13 cellular contexts compared by ENCODE assay signal in the genomic region with DNA sequence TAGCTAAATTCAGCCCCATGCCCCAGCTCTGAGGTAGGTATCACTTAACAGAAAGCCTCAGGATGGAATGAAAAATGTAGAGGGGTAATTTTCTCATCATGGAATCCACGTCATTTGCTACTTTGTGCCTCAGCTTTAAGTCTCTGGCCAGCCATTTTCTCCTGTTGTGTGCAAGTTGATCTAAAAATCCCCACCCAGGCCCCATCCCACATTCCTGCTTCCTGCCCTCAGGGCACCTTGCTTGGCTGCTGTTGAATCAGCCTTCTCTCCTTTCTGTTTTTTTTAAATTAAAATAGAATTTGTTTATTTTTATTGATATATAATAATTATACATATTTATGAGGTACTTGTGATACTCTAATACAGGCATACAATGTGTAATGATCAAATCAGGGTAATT.
A peak's percentile ranks its signal among the peaks of the same experiment; 100 is the strongest.
DNase-seq lines count a peak whose midpoint lies in the region.
"Had no signal": no experiment of that assay in that cellular context is flagged by ENCODE, and none has a peak within 500 bp of the region (broad histone marks: within the 10 kb centered on the region; RNA-seq: fewer than 3 reads in every experiment).

No MANE protein-coding gene starts in this region.

- H4K8ac ChIP-seq in mesendoderm (ENCODE audit: low read depth, low read length), result no peak overlapping the region

- H2BK120ac ChIP-seq in mesendoderm (ENCODE audit: low read depth, low read length), result no peak overlapping the region

- no peak overlapping the region for H2BK5ac ChIP-seq in mesendoderm (ENCODE audit: low read length)

- no peak overlapping the region for H2AK5ac ChIP-seq in mesendoderm (ENCODE audit: low read length)

- peak; percentile 46 for DNase-seq in Daoy (ENCODE audit: low read depth)
- DNase-seq in M059J (ENCODE audit: low read depth), result peak; percentile 7
- DNase-seq in ecto neural progenitor cell (ENCODE audit: low spot score), result peak; percentile 32
- DNase-seq in mesendoderm, result peak; percentile 48
- no peak for DNase-seq in NCI-H446 (lab: John Stamatoyannopoulos, UW)
- no peak for DNase-seq in NOMO-1 treated with dmso at 0.1 percent for 144 hours (lab: John Stamatoyannopoulos, UW; ENCODE audit: unreplicated experiment)
- no peak for DNase-seq in activated CD4-positive, alpha-beta T cell treated with anti-CD3 and anti-CD28 coated beads, Interleukin-2, amount 50 U/mL, for 4 hours
- DNase-seq: ACHN; CD4-positive, CD25-positive, alpha-beta regulatory T cell; DMS53; H7 had no signal

- H3K27me3 ChIP-seq in mesendoderm (ENCODE audit: insufficient read depth, low read length, poor library complexity), result no peaks in the 10 kb centered on the region
- H3K27me3 ChIP-seq: BLaER1 treated with 17β-estradiol and CSF1 and Interleukin-3, amounts not matched to agents 10 nM and 100 nM had no signal

- no peak overlapping the region for H3K18ac ChIP-seq in mesendoderm (ENCODE audit: low read length)

- H3K79me2 ChIP-seq in mesendoderm (ENCODE audit: control insufficient read depth, insufficient read depth, low read length), result no peaks in the 10 kb centered on the region

- no peak overlapping the region for H4K5ac ChIP-seq in mesendoderm (ENCODE audit: low read length)

- no peak overlapping the region for H3K9ac ChIP-seq in mesendoderm (ENCODE audit: low read length)
- H3K9ac ChIP-seq: BLaER1 treated with 17β-estradiol and CSF1 and Interleukin-3, amounts not matched to agents 10 nM and 100 nM had no signal

- H2BK15ac ChIP-seq in mesendoderm (replicated peaks; ENCODE audit: low read depth), result no peak overlapping the region

- H3K23ac ChIP-seq in mesendoderm (ENCODE audit: low read length), result no peak overlapping the region

- H3K79me1 ChIP-seq in mesendoderm (ENCODE audit: low read length), result no peaks in the 10 kb centered on the region

- H3K4ac ChIP-seq in mesendoderm (ENCODE audit: low read depth, low read length), result no peak overlapping the region

- H3K4me2 ChIP-seq in mesendoderm (ENCODE audit: low read length), result no peak overlapping the region
- H3K4me2 ChIP-seq: BLaER1 treated with 17β-estradiol and CSF1 and Interleukin-3, amounts not matched to agents 10 nM and 100 nM; GM23338 had no signal

- no peak overlapping the region for H3K27ac ChIP-seq in mesendoderm (ENCODE audit: low read depth, low read length)
- H3K27ac ChIP-seq: BLaER1 treated with 17β-estradiol and CSF1 and Interleukin-3, amounts not matched to agents 10 nM and 100 nM had no signal

- WGBS in mesendoderm (ENCODE audit: extremely low coverage, insufficient coverage, low lambda C conversion rate), result no CpG with 5 or more reads among the region's 1 CpG

- no peak overlapping the region for H3K4me3 ChIP-seq in mesendoderm (ENCODE audit: low read length)
- H3K4me3 ChIP-seq: BLaER1 treated with 17β-estradiol and CSF1 and Interleukin-3, amounts not matched to agents 10 nM and 100 nM; GM23338 had no signal

- no peaks in the 10 kb centered on the region for H3K4me1 ChIP-seq in mesendoderm (ENCODE audit: control insufficient read depth, low read depth, low read length)
- H3K4me1 ChIP-seq: BLaER1 treated with 17β-estradiol and CSF1 and Interleukin-3, amounts not matched to agents 10 nM and 100 nM had no signal

- no peaks in the 10 kb centered on the region for H3K36me3 ChIP-seq in mesendoderm (ENCODE audit: control insufficient read depth, insufficient read depth, low read length)
- H3K36me3 ChIP-seq: BLaER1 treated with 17β-estradiol and CSF1 and Interleukin-3, amounts not matched to agents 10 nM and 100 nM had no signal

- no peak overlapping the region for H3K56ac ChIP-seq in mesendoderm (ENCODE audit: low read length)

Comparison
In these comparisons a context has a peak if more than half of its experiments do, and no peak if none do; other contexts are left out.
1. DNase-seq: peak in Daoy (single experiment), M059J (single experiment), ecto neural progenitor cell (single experiment) and mesendoderm (single experiment); none in NCI-H446 (0 of 2), NOMO-1 treated with dmso at 0.1 percent for 144 hours (single experiment) and activated CD4-positive, alpha-beta T cell treated with anti-CD3 and anti-CD28 coated beads, Interleukin-2, amount 50 U/mL, for 4 hours (0 of 2).